Comparison of ENCODE assay signal across 8 cellular contexts in the genomic region with DNA sequence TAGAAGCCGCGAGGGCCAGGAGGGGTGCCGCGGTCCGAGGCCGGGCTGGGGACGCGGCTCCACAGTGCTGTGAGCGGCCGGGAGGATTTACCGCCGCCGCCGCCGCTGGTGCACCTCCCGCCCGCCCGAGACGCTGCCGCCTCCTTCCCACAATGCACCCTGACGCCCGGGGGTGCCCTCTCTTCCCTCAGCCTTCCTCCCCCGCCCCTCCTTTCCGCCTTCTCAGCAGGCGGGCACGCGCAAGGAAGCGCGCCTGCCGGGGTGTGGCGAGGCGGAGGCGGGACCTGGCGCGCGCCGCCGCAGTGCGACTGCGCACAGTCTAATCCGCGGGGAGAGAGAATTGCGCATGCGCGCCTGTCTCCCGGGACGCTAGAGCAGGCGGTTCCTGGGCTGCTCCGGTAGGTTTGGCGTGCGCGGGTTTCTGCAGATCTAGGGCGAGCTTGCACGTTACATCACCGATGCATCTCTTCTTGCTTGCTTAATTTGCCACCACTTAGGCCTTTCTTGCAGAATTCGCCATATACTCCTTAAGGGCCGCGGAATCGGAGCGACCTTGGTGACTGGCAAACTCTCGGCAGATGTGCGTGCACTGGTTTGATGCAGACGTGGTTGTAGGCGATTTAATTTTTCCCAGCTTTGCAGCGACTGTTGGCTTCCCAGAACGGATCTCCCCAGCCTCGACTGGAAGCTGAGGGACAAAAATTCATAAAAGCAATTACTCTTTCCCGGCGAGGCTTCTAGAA. TPM values are rescaled to one million over a fixed set of nuclear protein-coding genes. Genes with fewer than 3 reads are reported as not detected.
A peak's percentile ranks its signal among the peaks of the same experiment; 100 is the strongest.
DNase-seq lines count a peak whose midpoint lies in the region; ATAC-seq and TF ChIP-seq lines count a peak whose summit lies in the region.

A gene (plus strand): TSS at position 347 of the 743 bp plus-strand sequence. CDS start 506 bp downstream, outside the sequence.
A gene with protein sequence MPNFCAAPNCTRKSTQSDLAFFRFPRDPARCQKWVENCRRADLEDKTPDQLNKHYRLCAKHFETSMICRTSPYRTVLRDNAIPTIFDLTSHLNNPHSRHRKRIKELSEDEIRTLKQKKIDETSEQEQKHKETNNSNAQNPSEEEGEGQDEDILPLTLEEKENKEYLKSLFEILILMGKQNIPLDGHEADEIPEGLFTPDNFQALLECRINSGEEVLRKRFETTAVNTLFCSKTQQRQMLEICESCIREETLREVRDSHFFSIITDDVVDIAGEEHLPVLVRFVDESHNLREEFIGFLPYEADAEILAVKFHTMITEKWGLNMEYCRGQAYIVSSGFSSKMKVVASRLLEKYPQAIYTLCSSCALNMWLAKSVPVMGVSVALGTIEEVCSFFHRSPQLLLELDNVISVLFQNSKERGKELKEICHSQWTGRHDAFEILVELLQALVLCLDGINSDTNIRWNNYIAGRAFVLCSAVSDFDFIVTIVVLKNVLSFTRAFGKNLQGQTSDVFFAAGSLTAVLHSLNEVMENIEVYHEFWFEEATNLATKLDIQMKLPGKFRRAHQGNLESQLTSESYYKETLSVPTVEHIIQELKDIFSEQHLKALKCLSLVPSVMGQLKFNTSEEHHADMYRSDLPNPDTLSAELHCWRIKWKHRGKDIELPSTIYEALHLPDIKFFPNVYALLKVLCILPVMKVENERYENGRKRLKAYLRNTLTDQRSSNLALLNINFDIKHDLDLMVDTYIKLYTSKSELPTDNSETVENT (minus strand): TSS at position 156 of the 743 bp plus-strand sequence. CDS start 296 bp downstream, outside the sequence.

- WGBS in esophagus, 2 donors = 0% methylated on average over 43 to 69 of the region's 69 CpGs

- intact Hi-C loops in OCI-LY7 (cut with micrococcal nuclease; ENCODE audit: unreplicated experiment) = loop anchor here (1.0 to 2.0 kb wide), 3 partner anchors 63 to 290 kb away; a partner anchor contains a TSS

- H3K4me3 Mint-ChIP-seq in IgD-negative memory B cell = peak within 1 kb of the TSS; percentile 91 to 99 (median 98)

- H3K4me3 ChIP-seq in OCI-LY7 (ENCODE audit: low read depth, low read length, poor library complexity, severe bottlenecking) (peak within 1 kb of the TSS; percentile 94), esophagus (ENCODE audit: low read depth in 1 of 2, low read length in 2 of 2) (peak within 1 kb of the TSS; percentile 82 to 87), muscle layer of colon (ENCODE audit: low read depth in 1 of 2, low read length in 2 of 2) (peak within 1 kb of the TSS; percentile 82 to 88)

- H3K27me3 Mint-ChIP-seq in IgD-negative memory B cell = no peaks in the 10 kb centered on the region

- H3K27ac ChIP-seq in OCI-LY7 (ENCODE audit: low read depth, low read length, poor library complexity, severe bottlenecking) (peak within 1 kb of the TSS; percentile 59), esophagus (ENCODE audit: low read depth in 2 of 2, low read length in 1 of 2) (peak within 1 kb of the TSS; percentile 75 to 88), muscle layer of colon (ENCODE audit: low read depth, low read length) (peak within 1 kb of the TSS; percentile 76)

- peaks cover 61% of the 10 kb centered on the region for H3K79me2 ChIP-seq in OCI-LY7 (ENCODE audit: insufficient read depth, low read depth, low read length)

- peaks cover 27% of the 10 kb centered on the region for H4K20me1 ChIP-seq in OCI-LY7 (ENCODE audit: insufficient read depth, low read length)

- peak within 1 kb of the TSS; percentile 91 to 98 (median 95) for H3K27ac Mint-ChIP-seq in IgD-negative memory B cell

- DNase-seq in DMS53 treated with DMSO at 0.1 percent for 48 hours (lab: John Stamatoyannopoulos, UW; ENCODE audit: unreplicated experiment) (peak; percentile 100), OCI-LY7 (ENCODE audit: low spot score) (peak; percentile 98), activated T-cell treated with anti-CD3 and anti-CD28 coated beads for 48 hours (ENCODE audit: low read depth) (peak; percentile 98)
- peak; percentile 91 for DNase-seq in stimulated activated CD8-positive, alpha-beta memory T cell treated with anti-CD3 and anti-CD28 coated beads, Interleukin-7, amount 100 ng/mL, for 1 hour (ENCODE audit: low read depth in 2 of 2)

- POLR2A ChIA-PET in OCI-LY7 (lab: Charles Lee) = interaction anchor here (0.8 to 1.5 kb wide), 4 partner anchors 9 to 147 kb away, joined by 3 to 5 read pairs (median 4); no protein-coding TSS in a partner anchor

- H2AFZ ChIP-seq in OCI-LY7 (ENCODE audit: low read length) = peak within 1 kb of the TSS; percentile 49

- H3K36me3 Mint-ChIP-seq in IgD-negative memory B cell = peaks cover 3% of the 10 kb centered on the region

- H3K4me1 Mint-ChIP-seq in IgD-negative memory B cell = peaks cover 44 to 55% (median 50%) of the 10 kb centered on the region in 3 donors

- H3K9me2 ChIP-seq in OCI-LY7 (ENCODE audit: insufficient read depth, low read length) = no peaks in the 10 kb centered on the region

- peaks cover 54% of the 10 kb centered on the region for H3K4me1 ChIP-seq in OCI-LY7 (ENCODE audit: insufficient read depth, low read length, poor library complexity, severe bottlenecking)
- H3K4me1 ChIP-seq in esophagus (ENCODE audit: control insufficient read depth in 2 of 2, insufficient read depth in 2 of 2, low read length in 1 of 2) = peaks cover 0 to 2% of the 10 kb centered on the region in 2 donors
- peaks cover 28% of the 10 kb centered on the region for H3K4me1 ChIP-seq in muscle layer of colon (ENCODE audit: insufficient read depth, low read length)

- H3K4me2 ChIP-seq in OCI-LY7 (ENCODE audit: low read length) = peak within 1 kb of the TSS; percentile 91

- ATAC-seq in GM21576 (IDR thresholded peaks at IDR 0.05; ENCODE audit: unreplicated experiment) = peak; percentile 63

- no TSS peak for BruUV-seq in OCI-LY7 (replicated peaks; lab: Mats Ljungman, UMichigan)

- TF ChIP-seq CTCF in OCI-LY7 (conservative IDR thresholded peaks at IDR 0.05; ENCODE audit: low read length) = peak; percentile 30

- CTCF ChIA-PET in OCI-LY7 (lab: Charles Lee; ENCODE audit: unreplicated experiment) = no interaction called here

- H3K9me3 ChIP-seq in OCI-LY7 (ENCODE audit: low read length) (no peaks in the 10 kb centered on the region), esophagus (ENCODE audit: control insufficient read depth in 2 of 2, insufficient read depth in 1 of 2, low read depth in 1 of 2, low read length in 1 of 2) (no peaks in the 10 kb centered on the region), muscle layer of colon (ENCODE audit: low read length) (no peaks in the 10 kb centered on the region)

- H3K27me3 ChIP-seq in esophagus (ENCODE audit: control insufficient read depth in 1 of 2, insufficient read depth in 2 of 2, low read length in 2 of 2) = no peaks in the 10 kb centered on the region
- H3K27me3 ChIP-seq in muscle layer of colon (ENCODE audit: control insufficient read depth in 1 of 2, insufficient read depth in 2 of 2, low read length in 2 of 2) = no peaks in the 10 kb centered on the region

- peaks cover 3% of the 10 kb centered on the region; the same call in 1 of the 2 replicates for H3K36me3 ChIP-seq in OCI-LY7 (ENCODE audit: insufficient read depth, low read length)
- no peaks in the 10 kb centered on the region for H3K36me3 ChIP-seq in esophagus (ENCODE audit: control insufficient read depth in 2 of 2, insufficient read depth in 2 of 2, low read length in 1 of 2)
- H3K36me3 ChIP-seq in muscle layer of colon (ENCODE audit: insufficient read depth, low read length) = no peaks in the 10 kb centered on the region

- H3K9ac ChIP-seq in muscle layer of colon (ENCODE audit: low read length) = peak within 1 kb of the TSS; percentile 50

- H3K9me3 Mint-ChIP-seq in IgD-negative memory B cell = no peaks in the 10 kb centered on the region

RNA-seq across cellular contexts. Expression of the first gene that starts in this region (rescaled TPM):
- polyA plus RNA-seq in IgD-negative memory B cell (2.1 TPM), esophagus (under 1 TPM; 0.11 to 0.16 TPM)
- 14.4 and 15.4 TPM in 2 replicates for total RNA-seq in OCI-LY7 (2014; rRNA removed; shearing (Covaris generic))
- total RNA-seq in OCI-LY7 (2022) = 16.5 and 18.4 TPM in 2 replicates

RNA-seq across cellular contexts. Expression of the second gene that starts in this region (rescaled TPM):
- polyA plus RNA-seq in IgD-negative memory B cell = 62.7 TPM
- 52.5 and 55.7 TPM in 2 replicates for total RNA-seq in OCI-LY7 (2014; rRNA removed; shearing (Covaris generic))
- 65.9 and 74.7 TPM in 2 replicates for total RNA-seq in OCI-LY7 (2022)
- 1 to 10 TPM; 5.5 to 6.6 TPM for polyA plus RNA-seq in esophagus

Comparison
In these comparisons a context has a peak if more than half of its experiments do, and no peak if none do; other contexts are left out.
1. Peak in every context shown above with its lines: DNase-seq, ATAC-seq, H3K4me3 ChIP-seq and H3K27ac ChIP-seq.